Comparison of ENCODE assay signal across 14 cellular contexts in genomic region chr2:85162746-85163301, GRCh38. TPM values are rescaled to one million over a fixed set of nuclear protein-coding genes. Genes with fewer than 3 reads are reported as not detected.
A peak's percentile ranks its signal among the peaks of the same experiment; 100 is the strongest.
DNase-seq lines count a peak whose midpoint lies in the region; ATAC-seq and TF ChIP-seq lines count a peak whose summit lies in the region.
"Had no signal": no experiment of that assay in that cellular context is flagged by ENCODE, and none has a peak within 500 bp of the region (broad histone marks: within the 10 kb centered on the region; RNA-seq: fewer than 3 reads in every experiment).

No MANE protein-coding gene starts in this region.

- BruUV-seq in A673 (replicated peaks; lab: Mats Ljungman, UMichigan) (no TSS peak), MCF 10A (replicated peaks; lab: Mats Ljungman, UMichigan) (no TSS peak)

- no peaks in the 10 kb centered on the region for H3K36me3 Mint-ChIP-seq in MCF 10A (ENCODE audit: insufficient read depth, unreplicated experiment)

- no peaks in the 10 kb centered on the region for H3K4me1 Mint-ChIP-seq in MCF 10A (ENCODE audit: insufficient read depth, unreplicated experiment)

- POLR2A ChIA-PET in A673 (lab: Charles Lee; ENCODE audit: low non-redundant PET) (no interaction called here), SK-N-SH (lab: Yijun Ruan, JAX) (no interaction called here), MCF 10A (lab: Yijun Ruan, JAX) (no interaction called here)

- no peak for ATAC-seq in HG03442 (IDR thresholded peaks at IDR 0.05; ENCODE audit: unreplicated experiment)

- CTCF ChIA-PET in A673 (lab: Charles Lee) = interaction anchor here (0.7 kb wide), 1 partner anchor 19 kb away, joined by 4 read pairs; no protein-coding TSS in a partner anchor
- CTCF ChIA-PET in SK-N-SH (lab: Yijun Ruan, JAX) = interaction anchor here (0.6 to 5.3 kb wide), 10 partner anchors 17 to 237 kb away, joined by 3 to 41 read pairs (median 5); partner anchors contain the start of gene TCF7L1
- CTCF ChIA-PET in MCF 10A (lab: Yijun Ruan, JAX) = interaction anchor here (0.7 kb wide), 1 partner anchor 136 kb away, joined by 3 read pairs; no protein-coding TSS in a partner anchor

- H3K4me1 ChIP-seq in A673 (ENCODE audit: insufficient read depth, low read length, poor library complexity, severe bottlenecking) = peaks cover 41% of the 10 kb centered on the region
- peaks cover 0 to 48% of the 10 kb centered on the region in 2 experiments; a peak in 3 of 4 replicates for H3K4me1 ChIP-seq in SK-N-SH (ENCODE audit: control insufficient read depth in 1 of 2, insufficient read depth in 2 of 2, low read depth in 1 of 2, low read length in 1 of 2)
- no peaks in the 10 kb centered on the region for H3K4me1 ChIP-seq in Karpas-422 (ENCODE audit: low read length)

- intact Hi-C loops in A673 (cut with micrococcal nuclease; ENCODE audit: unreplicated experiment) = no loop called here
- intact Hi-C loops in MCF 10A (cut with micrococcal nuclease) = no loop called here

- H3F3A ChIP-seq in SK-N-SH (replicated peaks; ENCODE audit: insufficient read depth) = no peaks in the 10 kb centered on the region

- H3K9me3 ChIP-seq in A673 (ENCODE audit: low read depth, low read length, poor library complexity, severe bottlenecking) (no peaks in the 10 kb centered on the region), MG63 (no peaks in the 10 kb centered on the region), SK-N-SH (no peaks in the 10 kb centered on the region), Karpas-422 (ENCODE audit: low read length) (no peaks in the 10 kb centered on the region)

- no peak for TF ChIP-seq EP300 in SK-N-SH (IDR thresholded peaks at IDR 0.05; ENCODE audit: borderline replicate concordance in 1 of 2, low read depth in 1 of 2, low read length in 1 of 2)

- no peaks in the 10 kb centered on the region for H3K27me3 Mint-ChIP-seq in MCF 10A (ENCODE audit: insufficient read depth, unreplicated experiment)

- H3K9ac ChIP-seq in SK-N-SH (no peak overlapping the region), Karpas-422 (ENCODE audit: low read length) (no peak overlapping the region)

- H3K4me3 ChIP-seq in A673 (ENCODE audit: low read depth, low read length, poor library complexity, severe bottlenecking) = no peak overlapping the region
- no peak overlapping the region for H3K4me3 ChIP-seq in MG63
- no peak overlapping the region for H3K4me3 ChIP-seq in SK-N-SH (ENCODE audit: low read depth in 2 of 2, low read length in 1 of 2)
- H3K4me3 ChIP-seq in Karpas-422 (ENCODE audit: low read length) = no peak overlapping the region
- H3K4me3 ChIP-seq: PC-9 had no signal

- no peak overlapping the region for H3K4me2 ChIP-seq in SK-N-SH
- no peak overlapping the region for H3K4me2 ChIP-seq in Karpas-422 (ENCODE audit: low read depth, low read length, poor library complexity, severe bottlenecking)
- H3K4me2 ChIP-seq: PC-9 had no signal

- no peak overlapping the region for H3K27ac ChIP-seq in A673 (ENCODE audit: low read depth, low read length, poor library complexity, severe bottlenecking)
- no peak overlapping the region for H3K27ac ChIP-seq in SK-N-SH (ENCODE audit: low read depth in 2 of 2, low read length in 1 of 2)
- no peak overlapping the region for H3K27ac ChIP-seq in Karpas-422 (ENCODE audit: low read length)
- H3K27ac ChIP-seq: epithelial cell of prostate, PC-9 had no signal

- peaks cover 11% of the 10 kb centered on the region; the same call in 1 of the 2 replicates for H4K20me1 ChIP-seq in SK-N-SH (ENCODE audit: insufficient read depth)
- no peaks in the 10 kb centered on the region for H4K20me1 ChIP-seq in Karpas-422 (ENCODE audit: insufficient read depth, low read depth, low read length)

- H3K79me2 ChIP-seq in SK-N-SH (ENCODE audit: insufficient read depth) (peaks cover 7% of the 10 kb centered on the region), Karpas-422 (ENCODE audit: low read length) (no peaks in the 10 kb centered on the region)

- peak; percentile 45 for DNase-seq in A673 (ENCODE audit: low spot score)
- peak; percentile 3 for DNase-seq in MG63
- DNase-seq in fibroblast of peridontal ligament (ENCODE audit: extremely low read depth) = peak; percentile 94
- DNase-seq in myocyte (ENCODE audit: low read depth) = peak; percentile 47
- no peak for DNase-seq in SK-N-SH
- DNase-seq in Karpas-422 = no peak
- no peak for DNase-seq in MCF 10A (ENCODE audit: unreplicated experiment)
- DNase-seq: activated CD8-positive, alpha-beta memory T cell treated with anti-CD3 and anti-CD28 coated beads, Interleukin-2, amount 50 U/mL, for 48 hours; amniotic stem cell; DMS79 treated with DMSO at 0.1 percent for 48 hours; PC-9; posterior cingulate gyrus had no signal

- H3K27me3 ChIP-seq in A673 (replicated peaks; ENCODE audit: insufficient read depth, low read depth, low read length, poor library complexity) = no peaks in the 10 kb centered on the region
- H3K27me3 ChIP-seq in MG63 = no peaks in the 10 kb centered on the region
- no peaks in the 10 kb centered on the region for H3K27me3 ChIP-seq in SK-N-SH (ENCODE audit: insufficient read depth)
- H3K27me3 ChIP-seq in Karpas-422 (ENCODE audit: low read length) = peaks cover 4% of the 10 kb centered on the region; the same call in 1 of the 2 replicates

- TF ChIP-seq RAD21 in SK-N-SH (IDR thresholded peaks at IDR 0.05; ENCODE audit: low read length) = no peak

- no peak overlapping the region for H2AFZ ChIP-seq in SK-N-SH (ENCODE audit: low read depth)
- no peak overlapping the region for H2AFZ ChIP-seq in Karpas-422 (ENCODE audit: low read length)
- H2AFZ ChIP-seq: PC-9 had no signal

- WGBS in SK-N-SH (ENCODE audit: low lambda C conversion rate) = 95% methylated on average over 8 of the region's 8 CpGs

- no peak overlapping the region for H3K4me3 Mint-ChIP-seq in MCF 10A (ENCODE audit: unreplicated experiment)

- H3K9me3 Mint-ChIP-seq in MCF 10A (ENCODE audit: unreplicated experiment) = no peaks in the 10 kb centered on the region

- no peaks in the 10 kb centered on the region for H3K9me2 ChIP-seq in SK-N-SH
- no peaks in the 10 kb centered on the region for H3K9me2 ChIP-seq in Karpas-422 (replicated peaks; ENCODE audit: insufficient read depth, low read length)

- no peak overlapping the region for H3K27ac Mint-ChIP-seq in MCF 10A (ENCODE audit: low read depth, unreplicated experiment)

- TF ChIP-seq CTCF in A673 (conservative IDR thresholded peaks at IDR 0.05; ENCODE audit: low read depth, low read length) (no peak), SK-N-SH (IDR thresholded peaks at IDR 0.05) (no peak), MCF 10A (IDR thresholded peaks at IDR 0.05; ENCODE audit: unreplicated experiment) (no peak)

- H3K36me3 ChIP-seq in A673 (ENCODE audit: insufficient read depth, low read length, poor library complexity, severe bottlenecking) (no peaks in the 10 kb centered on the region), MG63 (no peaks in the 10 kb centered on the region), SK-N-SH (replicated peaks in 1 of 2; ENCODE audit: control insufficient read depth in 1 of 2, insufficient read depth in 2 of 2, low read length in 1 of 2) (no peaks in the 10 kb centered on the region), Karpas-422 (ENCODE audit: insufficient read depth, low read length) (no peaks in the 10 kb centered on the region)

TF ChIP-seq in SK-N-SH, 30 proteins besides CTCF, POLR2A, EP300 and RAD21 (continues in another document):
- TF ChIP-seq, protein P1, sequence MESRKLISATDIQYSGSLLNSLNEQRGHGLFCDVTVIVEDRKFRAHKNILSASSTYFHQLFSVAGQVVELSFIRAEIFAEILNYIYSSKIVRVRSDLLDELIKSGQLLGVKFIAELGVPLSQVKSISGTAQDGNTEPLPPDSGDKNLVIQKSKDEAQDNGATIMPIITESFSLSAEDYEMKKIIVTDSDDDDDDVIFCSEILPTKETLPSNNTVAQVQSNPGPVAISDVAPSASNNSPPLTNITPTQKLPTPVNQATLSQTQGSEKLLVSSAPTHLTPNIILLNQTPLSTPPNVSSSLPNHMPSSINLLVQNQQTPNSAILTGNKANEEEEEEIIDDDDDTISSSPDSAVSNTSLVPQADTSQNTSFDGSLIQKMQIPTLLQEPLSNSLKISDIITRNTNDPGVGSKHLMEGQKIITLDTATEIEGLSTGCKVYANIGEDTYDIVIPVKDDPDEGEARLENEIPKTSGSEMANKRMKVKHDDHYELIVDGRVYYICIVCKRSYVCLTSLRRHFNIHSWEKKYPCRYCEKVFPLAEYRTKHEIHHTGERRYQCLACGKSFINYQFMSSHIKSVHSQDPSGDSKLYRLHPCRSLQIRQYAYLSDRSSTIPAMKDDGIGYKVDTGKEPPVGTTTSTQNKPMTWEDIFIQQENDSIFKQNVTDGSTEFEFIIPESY (IDR thresholded peaks at IDR 0.05; ENCODE audit: borderline replicate concordance, low read depth) = no peak
- TF ChIP-seq, protein P2, sequence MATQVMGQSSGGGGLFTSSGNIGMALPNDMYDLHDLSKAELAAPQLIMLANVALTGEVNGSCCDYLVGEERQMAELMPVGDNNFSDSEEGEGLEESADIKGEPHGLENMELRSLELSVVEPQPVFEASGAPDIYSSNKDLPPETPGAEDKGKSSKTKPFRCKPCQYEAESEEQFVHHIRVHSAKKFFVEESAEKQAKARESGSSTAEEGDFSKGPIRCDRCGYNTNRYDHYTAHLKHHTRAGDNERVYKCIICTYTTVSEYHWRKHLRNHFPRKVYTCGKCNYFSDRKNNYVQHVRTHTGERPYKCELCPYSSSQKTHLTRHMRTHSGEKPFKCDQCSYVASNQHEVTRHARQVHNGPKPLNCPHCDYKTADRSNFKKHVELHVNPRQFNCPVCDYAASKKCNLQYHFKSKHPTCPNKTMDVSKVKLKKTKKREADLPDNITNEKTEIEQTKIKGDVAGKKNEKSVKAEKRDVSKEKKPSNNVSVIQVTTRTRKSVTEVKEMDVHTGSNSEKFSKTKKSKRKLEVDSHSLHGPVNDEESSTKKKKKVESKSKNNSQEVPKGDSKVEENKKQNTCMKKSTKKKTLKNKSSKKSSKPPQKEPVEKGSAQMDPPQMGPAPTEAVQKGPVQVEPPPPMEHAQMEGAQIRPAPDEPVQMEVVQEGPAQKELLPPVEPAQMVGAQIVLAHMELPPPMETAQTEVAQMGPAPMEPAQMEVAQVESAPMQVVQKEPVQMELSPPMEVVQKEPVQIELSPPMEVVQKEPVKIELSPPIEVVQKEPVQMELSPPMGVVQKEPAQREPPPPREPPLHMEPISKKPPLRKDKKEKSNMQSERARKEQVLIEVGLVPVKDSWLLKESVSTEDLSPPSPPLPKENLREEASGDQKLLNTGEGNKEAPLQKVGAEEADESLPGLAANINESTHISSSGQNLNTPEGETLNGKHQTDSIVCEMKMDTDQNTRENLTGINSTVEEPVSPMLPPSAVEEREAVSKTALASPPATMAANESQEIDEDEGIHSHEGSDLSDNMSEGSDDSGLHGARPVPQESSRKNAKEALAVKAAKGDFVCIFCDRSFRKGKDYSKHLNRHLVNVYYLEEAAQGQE (IDR thresholded peaks at IDR 0.05; ENCODE audit: low read depth, low read length) = no peak

RNA-seq across cellular contexts. Expression of gene TCF7L1, which starts 29.6 kb away (rescaled TPM):
- 21.9 and 29.3 TPM in 2 replicates for total RNA-seq in A673 (2021)
- total RNA-seq in MG63 (2014; rRNA removed; shearing (Covaris generic); ENCODE audit: low replicate concordance) = 0.46 TPM in 1 of 2 replicates, not detected in the other
- 0.53 and 0.78 TPM in 2 replicates for total RNA-seq in myocyte
- 8.2 TPM for polyA plus RNA-seq in myocyte (2012)
- polyA plus RNA-seq in SK-N-SH (2012; rRNA removed) = 1.6 and 3.7 TPM in 2 replicates
- polyA plus RNA-seq in SK-N-SH (2012; cell fraction: cytosol; rRNA removed) = 3.1 and 3.3 TPM in 2 replicates
- 9.0 and 11.0 TPM in 2 replicates for polyA plus RNA-seq in SK-N-SH (2012; cell fraction: nucleus; rRNA removed)
- total RNA-seq in Karpas-422 (2014; rRNA removed; shearing (Covaris generic); ENCODE audit: low replicate concordance) = not detected in 2 replicates
- total RNA-seq in MCF 10A (2022) = 0.81 and 1.1 TPM in 2 replicates

Comparison
In these comparisons a context has a peak if more than half of its experiments do, and no peak if none do; other contexts are left out.
1. DNase-seq: peak in A673 (single experiment), MG63 (single experiment), fibroblast of peridontal ligament (single experiment) and myocyte (single experiment); none in SK-N-SH (single experiment), Karpas-422 (single experiment) and MCF 10A (single experiment).
2. RNA of gene TCF7L1, which starts 29.6 kb away (total RNA-seq): 21.9 to 29.3 TPM in A673; 0.81 to 1.1 TPM in MCF 10A, 0.53 to 0.78 TPM in myocyte, 0.46 TPM in MG63 and not detected in Karpas-422; every median in the first group is over 10 times any median in the second.